Comparison of ENCODE assay signal across 8 cellular contexts in the genomic region with DNA sequence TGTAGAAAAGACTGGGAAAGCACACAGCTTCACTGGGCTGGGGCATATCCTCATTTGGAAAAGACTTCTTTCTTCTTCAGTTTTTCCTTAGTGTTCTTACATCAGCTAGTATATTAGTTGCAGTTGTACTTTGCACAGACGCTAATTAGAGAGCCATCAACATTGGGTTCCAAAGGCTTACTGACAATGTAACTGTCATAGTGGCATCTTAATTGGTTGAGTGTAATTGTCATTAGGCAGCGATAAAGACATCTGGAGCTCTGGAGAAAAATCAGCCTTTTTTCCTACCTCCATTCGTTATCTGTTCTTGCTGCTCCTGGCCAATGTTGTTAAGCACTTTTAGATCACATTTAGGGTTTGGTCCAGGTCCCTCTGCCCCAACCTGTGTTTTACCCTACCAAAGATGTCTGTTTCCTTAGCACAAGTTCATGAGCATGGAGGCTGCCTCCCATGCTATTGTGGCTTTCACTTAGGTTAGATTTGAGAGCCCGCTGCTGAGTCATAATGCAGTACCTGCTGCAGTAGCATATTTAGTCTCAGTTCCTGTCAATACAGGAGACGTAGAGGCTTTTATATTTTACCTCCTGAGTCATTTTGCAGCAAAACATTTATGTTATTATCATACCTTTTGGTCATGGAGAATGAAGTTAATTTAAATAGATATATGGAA. TPM values are rescaled to one million over a fixed set of nuclear protein-coding genes. Genes with fewer than 3 reads are reported as not detected.
DNase-seq lines count a peak whose midpoint lies in the region; ATAC-seq and TF ChIP-seq lines count a peak whose summit lies in the region.

No MANE protein-coding gene starts in this region.

- H3K36me3 ChIP-seq in A673 (ENCODE audit: insufficient read depth, low read length, poor library complexity, severe bottlenecking), result peaks cover 3% of the 10 kb centered on the region

- peak; percentile 99 for ATAC-seq in HG02938 (IDR thresholded peaks at IDR 0.05; ENCODE audit: unreplicated experiment)

- peak; percentile 73 for DNase-seq in activated CD4-positive, alpha-beta T cell treated with anti-CD3 and anti-CD28 coated beads for 48 hours
- no peak for DNase-seq in activated CD4-positive, alpha-beta T cell treated with anti-CD3 and anti-CD28 coated beads for 1 hour
- peak; percentile 78 for DNase-seq in activated CD4-positive, alpha-beta memory T cell treated with anti-CD3 and anti-CD28 coated beads, Interleukin-2, amount 10 ng/mL, durations not matched to agents 7 days and 5 days
- DNase-seq in stimulated activated CD8-positive, alpha-beta memory T cell treated with anti-CD3 and anti-CD28 coated beads, Interleukin-15, amount 100 ng/mL, for 48 hours (ENCODE audit: low read depth in 2 of 2), result peak; percentile 51 to 53
- no peak for DNase-seq in effector CD4-positive, alpha-beta T cell
- DNase-seq in A673 (ENCODE audit: low spot score) (no peak), NCI-H2081 treated with DMSO at 0.1 percent for 48 hours (lab: John Stamatoyannopoulos, UW) (no peak)

- POLR2A ChIA-PET in activated CD4-positive, alpha-beta memory T cell treated with anti-CD3 and anti-CD28 coated beads, Interleukin-2, amount 10 ng/mL, durations not matched to agents 7 days and 5 days (lab: Charles Lee), result interaction anchor here (0.6 to 1.6 kb wide), 5 partner anchors 35 to 153 kb away, joined by 3 to 8 read pairs (median 3); no protein-coding TSS in a partner anchor
- POLR2A ChIA-PET in A673 (lab: Charles Lee; ENCODE audit: low non-redundant PET), result no interaction called here

- no peak for TF ChIP-seq CTCF in A673 (conservative IDR thresholded peaks at IDR 0.05; ENCODE audit: low read depth, low read length)

- no peaks in the 10 kb centered on the region for H3K27me3 ChIP-seq in A673 (replicated peaks; ENCODE audit: insufficient read depth, low read depth, low read length, poor library complexity)

- peaks cover 9% of the 10 kb centered on the region for H3K36me3 Mint-ChIP-seq in activated CD4-positive, alpha-beta memory T cell treated with anti-CD3 and anti-CD28 coated beads, Interleukin-2, amount 10 ng/mL, durations not matched to agents 7 days and 5 days (ENCODE audit: low read depth)

- no peaks in the 10 kb centered on the region for H3K4me1 ChIP-seq in A673 (ENCODE audit: insufficient read depth, low read length, poor library complexity, severe bottlenecking)

- H3K27me3 Mint-ChIP-seq in activated CD4-positive, alpha-beta memory T cell treated with anti-CD3 and anti-CD28 coated beads, Interleukin-2, amount 10 ng/mL, durations not matched to agents 7 days and 5 days, result no peaks in the 10 kb centered on the region

- CTCF ChIA-PET in activated CD4-positive, alpha-beta memory T cell treated with anti-CD3 and anti-CD28 coated beads, Interleukin-2, amount 10 ng/mL, durations not matched to agents 7 days and 5 days (lab: Charles Lee), result interaction anchor here (0.7 to 1.2 kb wide), 2 partner anchors 80 to 256 kb away, joined by 3 to 4 read pairs; no protein-coding TSS in a partner anchor
- CTCF ChIA-PET in A673 (lab: Charles Lee), result no interaction called here

- no peaks in the 10 kb centered on the region for H3K9me3 ChIP-seq in A673 (ENCODE audit: low read depth, low read length, poor library complexity, severe bottlenecking)

- no peak overlapping the region for H3K4me3 ChIP-seq in A673 (ENCODE audit: low read depth, low read length, poor library complexity, severe bottlenecking)

- no peak overlapping the region for H3K4me3 Mint-ChIP-seq in activated CD4-positive, alpha-beta memory T cell treated with anti-CD3 and anti-CD28 coated beads, Interleukin-2, amount 10 ng/mL, durations not matched to agents 7 days and 5 days

- intact Hi-C loops in A673 (cut with micrococcal nuclease; ENCODE audit: unreplicated experiment), result no loop called here

- no peak overlapping the region for H3K27ac ChIP-seq in A673 (ENCODE audit: low read depth, low read length, poor library complexity, severe bottlenecking)

- peaks cover 53% of the 10 kb centered on the region for H3K4me1 Mint-ChIP-seq in activated CD4-positive, alpha-beta memory T cell treated with anti-CD3 and anti-CD28 coated beads, Interleukin-2, amount 10 ng/mL, durations not matched to agents 7 days and 5 days

- H3K9me3 Mint-ChIP-seq in activated CD4-positive, alpha-beta memory T cell treated with anti-CD3 and anti-CD28 coated beads, Interleukin-2, amount 10 ng/mL, durations not matched to agents 7 days and 5 days, result no peaks in the 10 kb centered on the region

- H3K27ac Mint-ChIP-seq in activated CD4-positive, alpha-beta memory T cell treated with anti-CD3 and anti-CD28 coated beads, Interleukin-2, amount 10 ng/mL, durations not matched to agents 7 days and 5 days, result peak overlapping the region; percentile 79

- BruUV-seq in A673 (replicated peaks; lab: Mats Ljungman, UMichigan), result no TSS peak

RNA-seq across cellular contexts. Expression of a gene that starts 49.2 kb away (rescaled TPM):
- total RNA-seq in activated CD4-positive, alpha-beta memory T cell treated with anti-CD3 and anti-CD28 coated beads, Interleukin-2, amount 10 ng/mL, durations not matched to agents 7 days and 5 days, result 1 to 10 TPM; 7.2 TPM
- total RNA-seq in A673 (2021), result 14.8 and 17.0 TPM in 2 replicates

Comparison
In these comparisons a context has a peak if more than half of its experiments do, and no peak if none do; other contexts are left out.
1. DNase-seq: peak in activated CD4-positive, alpha-beta T cell treated with anti-CD3 and anti-CD28 coated beads for 48 hours (single experiment), activated CD4-positive, alpha-beta memory T cell treated with anti-CD3 and anti-CD28 coated beads, Interleukin-2, amount 10 ng/mL, durations not matched to agents 7 days and 5 days (single experiment) and stimulated activated CD8-positive, alpha-beta memory T cell treated with anti-CD3 and anti-CD28 coated beads, Interleukin-15, amount 100 ng/mL, for 48 hours (2 of 2); none in activated CD4-positive, alpha-beta T cell treated with anti-CD3 and anti-CD28 coated beads for 1 hour (single experiment), effector CD4-positive, alpha-beta T cell (single experiment), A673 (single experiment) and NCI-H2081 treated with DMSO at 0.1 percent for 48 hours (single experiment).